8 cellular contexts compared by ENCODE assay signal in the genomic region with DNA sequence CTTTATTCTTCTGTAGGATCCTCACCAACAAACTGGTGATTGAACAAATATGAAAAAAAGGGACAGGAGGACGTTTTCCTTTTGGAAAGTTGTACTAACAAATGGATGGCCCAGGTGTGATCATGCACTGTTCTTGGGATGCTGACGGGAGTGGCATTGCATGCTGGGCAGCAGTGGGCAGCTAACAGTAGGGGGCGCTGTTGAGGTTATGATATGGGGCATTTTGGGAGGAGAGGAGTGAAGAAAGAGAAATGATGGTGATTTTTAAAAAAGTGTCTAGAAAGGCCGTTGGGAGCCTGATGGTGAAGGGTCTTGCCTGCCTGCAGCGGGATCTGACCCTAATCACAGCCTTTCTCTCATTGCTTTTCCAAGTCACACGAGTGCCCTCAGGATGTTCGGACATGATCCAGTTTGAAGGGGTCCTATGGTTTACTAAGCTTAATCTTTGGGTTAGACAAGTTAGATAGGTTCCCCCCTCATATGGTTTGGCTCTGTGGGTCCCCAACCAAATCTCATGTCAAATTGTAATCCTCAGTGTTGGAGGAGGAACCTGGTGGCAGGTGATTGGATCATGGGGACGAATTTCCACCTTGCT. TPM values are rescaled to one million over a fixed set of nuclear protein-coding genes. Genes with fewer than 3 reads are reported as not detected.
DNase-seq lines count a peak whose midpoint lies in the region; ATAC-seq, FAIRE-seq and TF ChIP-seq lines count a peak whose summit lies in the region.

No MANE protein-coding gene starts in this region.

- H3K9me3 ChIP-seq in K562 (replicated peaks; ENCODE audit: control insufficient read depth, insufficient read depth, low read depth, low read length) (no peaks in the 10 kb centered on the region), trophoblast cell (ENCODE audit: insufficient read depth, low read depth, low read length) (peaks cover 3% of the 10 kb centered on the region)

- H4K8ac ChIP-seq in trophoblast cell (ENCODE audit: low read depth, low read length): no peak overlapping the region

- CTCF ChIA-PET in K562 (lab: Yijun Ruan, JAX; ENCODE audit: low intra/inter-chr PET ratio): no interaction called here

- H3K27ac ChIP-seq in K562 (ENCODE audit: extremely low read depth, low read depth, low read length) (no peak overlapping the region), trophoblast cell (ENCODE audit: low read depth, low read length) (no peak overlapping the region)

- no peak for TF ChIP-seq EP300 in K562 (IDR thresholded peaks at IDR 0.05; ENCODE audit: low read length)

- H3K79me1 ChIP-seq in trophoblast cell (ENCODE audit: low read length): peaks cover 48% of the 10 kb centered on the region

- H3K79me2 ChIP-seq in K562 (ENCODE audit: control insufficient read depth, insufficient read depth, low read length) (no peaks in the 10 kb centered on the region), trophoblast cell (ENCODE audit: control insufficient read depth, insufficient read depth, low read length, poor library complexity) (peaks cover 2% of the 10 kb centered on the region)

- no peak overlapping the region for H3K4ac ChIP-seq in trophoblast cell (ENCODE audit: low read depth, low read length)

- TF ChIP-seq POLR2A in K562 (conservative IDR thresholded peaks at IDR 0.05): no peak

- H3K4me2 ChIP-seq in K562 (ENCODE audit: insufficient read depth, low read length) (no peak overlapping the region), trophoblast cell (ENCODE audit: low read length) (no peak overlapping the region)

- H3K9ac ChIP-seq in K562 (ENCODE audit: insufficient read depth in 1 of 2, low read depth in 2 of 2, low read length in 2 of 2) (no peak overlapping the region), trophoblast cell (ENCODE audit: low read length) (no peak overlapping the region)

- H3K18ac ChIP-seq in trophoblast cell (ENCODE audit: low read length): peak overlapping the region; percentile 55

- no peaks in the 10 kb centered on the region for H3K36me3 ChIP-seq in K562 (ENCODE audit: control insufficient read depth, insufficient read depth, low read length)
- H3K36me3 ChIP-seq in trophoblast cell (ENCODE audit: control insufficient read depth in 1 of 2, insufficient read depth in 2 of 2, low read length in 2 of 2): no peaks in the 10 kb centered on the region

- peak; percentile 81 for FAIRE-seq in K562 (lab: Jason Lieb, UNC)

- WGBS in K562 (ENCODE audit: insufficient coverage, low coverage, missing lambda C conversion rate): 9% methylated on average over 8 of the region's 8 CpGs
- WGBS in trophoblast cell (ENCODE audit: extremely low coverage, insufficient coverage, insufficient read length): 100% methylated on average over 2 of the region's 8 CpGs

- peak overlapping the region; percentile 24 for H2BK12ac ChIP-seq in trophoblast cell (ENCODE audit: low read length)

- H4K91ac ChIP-seq in trophoblast cell (ENCODE audit: low read depth, low read length): peak overlapping the region; percentile 23

- no peak overlapping the region for H3K23ac ChIP-seq in trophoblast cell (ENCODE audit: low read length)

- intact Hi-C loops in K562 (cut with micrococcal nuclease): loop anchor here (5.0 to 10.0 kb wide), 3 partner anchors 58 to 638 kb away; a partner anchor contains a TSS

- no peaks in the 10 kb centered on the region for H4K20me1 ChIP-seq in K562 (replicated peaks; ENCODE audit: control insufficient read depth, insufficient read depth, low read length)

- TF ChIP-seq RAD21 in K562 (CRISPR knock-in tag; conservative IDR thresholded peaks at IDR 0.05 in 1 of 2, IDR thresholded peaks at IDR 0.05 in 1 of 2): peak in 1 of 2 experiments; percentile 58; a peak in 2 of 4 replicates

- H2AFZ ChIP-seq in K562 (ENCODE audit: low read depth, low read length) (0 out of 2 replicates have a peak overlapping the region, but pooled peaks have one; percentile 30), trophoblast cell (ENCODE audit: insufficient read depth, low read length, poor library complexity) (no peak overlapping the region)

- POLR2A ChIA-PET in K562 (lab: Yijun Ruan, JAX): interaction anchor here (0.7 kb wide), 1 partner anchor 1075 kb away, joined by 3 read pairs; no protein-coding TSS in a partner anchor

- BruUV-seq in K562 (replicated peaks; lab: Mats Ljungman, UMichigan): no TSS peak

- no peaks in the 10 kb centered on the region for H3K4me1 ChIP-seq in K562 (replicated peaks in 1 of 2; ENCODE audit: control insufficient read depth in 2 of 2, insufficient read depth in 2 of 2, low read length in 2 of 2)
- peaks cover 21 to 29% of the 10 kb centered on the region in 2 experiments for H3K4me1 ChIP-seq in trophoblast cell (ENCODE audit: control insufficient read depth in 1 of 2, insufficient read depth in 2 of 2, low read length in 2 of 2)

- no peak overlapping the region for H4K12ac ChIP-seq in trophoblast cell (ENCODE audit: low read depth, low read length)

- peak overlapping the region; percentile 21 for H2AK5ac ChIP-seq in trophoblast cell (ENCODE audit: low read length)

- H3K14ac ChIP-seq in trophoblast cell (ENCODE audit: low read length): no peak overlapping the region

- H3K27me3 ChIP-seq in K562 (ENCODE audit: control insufficient read depth in 2 of 2, insufficient read depth in 2 of 2, low read length in 2 of 2) (no peaks in the 10 kb centered on the region; a peak in 1 of 5 replicates), trophoblast cell (ENCODE audit: insufficient read depth, low read length) (no peaks in the 10 kb centered on the region)

- peak; percentile 12 for DNase-seq in T follicular helper cell (ENCODE audit: low read depth)
- DNase-seq in K562 (ENCODE audit: extremely low read depth in 1 of 4, low spot score in 3 of 4): peak; percentile 59 to 72 (median 69)
- DNase-seq in trophoblast cell: peak; percentile 12 to 47
- no peak for DNase-seq in GM03348 (ENCODE audit: low spot score)

- peak overlapping the region; percentile 8 for H2BK120ac ChIP-seq in trophoblast cell (ENCODE audit: insufficient read depth, low read length, poor library complexity)

- TF ChIP-seq CTCF in GM12875 (IDR thresholded peaks at IDR 0.05; ENCODE audit: borderline replicate concordance, insufficient read depth, low read depth, low read length) (peak; percentile 69), K562 (IDR thresholded peaks at IDR 0.05 in 2 of 3, conservative IDR thresholded peaks at IDR 0.05 in 1 of 3; ENCODE audit: insufficient read depth in 2 of 3, low read depth in 1 of 3, low read length in 3 of 3) (peak; percentile 66 to 92 (median 72))

- H3K4me3 ChIP-seq in GM12875 (ENCODE audit: low read depth, low read length) (no peak overlapping the region), K562 (no peak overlapping the region), trophoblast cell (ENCODE audit: low read depth, low read length) (no peak overlapping the region)

- H2BK5ac ChIP-seq in trophoblast cell (ENCODE audit: low read depth, low read length, poor library complexity): no peak overlapping the region

- in situ Hi-C loops in K562 (cut with MboI): no loop called here

- no peaks in the 10 kb centered on the region for H3K9me1 ChIP-seq in K562 (ENCODE audit: control insufficient read depth, insufficient read depth, low read length)

- ATAC-seq in K562 (peak; percentile 95), HG02970 (IDR thresholded peaks at IDR 0.05; ENCODE audit: low FRiP score, unreplicated experiment) (no peak), GM18502 (IDR thresholded peaks at IDR 0.05; ENCODE audit: poor library complexity, unreplicated experiment) (no peak), GM18861 (IDR thresholded peaks at IDR 0.05; ENCODE audit: unreplicated experiment) (no peak)

TF ChIP-seq in K562, 482 proteins besides CTCF, POLR2A, EP300 and RAD21 (continues in another document):
- no peak for TF ChIP-seq ZZZ3 (IDR thresholded peaks at IDR 0.05)
- TF ChIP-seq GATAD2A (IDR thresholded peaks at IDR 0.05): no peak
- TF ChIP-seq, protein P1, sequence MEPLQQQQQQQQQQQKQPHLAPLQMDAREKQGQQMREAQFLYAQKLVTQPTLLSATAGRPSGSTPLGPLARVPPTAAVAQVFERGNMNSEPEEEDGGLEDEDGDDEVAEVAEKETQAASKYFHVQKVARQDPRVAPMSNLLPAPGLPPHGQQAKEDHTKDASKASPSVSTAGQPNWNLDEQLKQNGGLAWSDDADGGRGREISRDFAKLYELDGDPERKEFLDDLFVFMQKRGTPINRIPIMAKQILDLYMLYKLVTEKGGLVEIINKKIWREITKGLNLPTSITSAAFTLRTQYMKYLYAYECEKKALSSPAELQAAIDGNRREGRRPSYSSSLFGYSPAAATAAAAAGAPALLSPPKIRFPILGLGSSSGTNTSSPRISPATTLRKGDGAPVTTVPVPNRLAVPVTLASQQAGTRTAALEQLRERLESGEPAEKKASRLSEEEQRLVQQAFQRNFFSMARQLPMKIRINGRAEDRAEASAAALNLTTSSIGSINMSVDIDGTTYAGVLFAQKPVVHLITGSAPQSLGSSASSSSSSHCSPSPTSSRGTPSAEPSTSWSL (CRISPR knock-in tag; IDR thresholded peaks at IDR 0.05; ENCODE audit: borderline replicate concordance): no peak
- TF ChIP-seq SP1 (CRISPR knock-in tag; IDR thresholded peaks at IDR 0.05): no peak
- TF ChIP-seq RCOR1 (IDR thresholded peaks at IDR 0.05; ENCODE audit: borderline replicate concordance in 1 of 2, low read depth in 2 of 2, low read length in 2 of 2): 0 out of 4 replicates have a peak, but pooled peaks of 1 of the 2 experiments have one; percentile 32

RNA-seq across cellular contexts. Expression of a gene that starts 46.2 kb away (rescaled TPM):
- 0.09 and 0.19 TPM in 2 replicates for total RNA-seq in K562 (2011; cell fraction: chromatin; rRNA removed; ENCODE audit: low replicate concordance)
- total RNA-seq in K562 (2011; cell fraction: nucleolus; rRNA removed): under 0.01 and 0.13 TPM in 2 replicates
- 0.08 and 0.51 TPM in 2 replicates for total RNA-seq in K562 (2011; cell fraction: nucleoplasm; rRNA removed)
- total RNA-seq in K562 (2014; rRNA removed): 0.05 and 0.08 TPM in 2 replicates
- total RNA-seq in K562 (2014; rRNA removed; fragmentation: Illumina TruSeq; extraction: Trizol): 0.03 and 0.07 TPM in 2 replicates
- total RNA-seq in K562 (2015; rRNA removed; fragmentation: Illumina TruSeq; extraction: Trizol): under 0.01 TPM in 2 replicates
- total RNA-seq in K562 (2021): 0.09 and 0.18 TPM in 2 replicates
- polyA plus RNA-seq in K562 (2011; rRNA removed): 0.09 and 0.14 TPM in 2 replicates
- 0.03 and 0.04 TPM in 2 replicates for polyA plus RNA-seq in K562 (2011; cell fraction: cytosol; rRNA removed)
- polyA plus RNA-seq in K562 (2011; cell fraction: nucleus; rRNA removed): 0.07 and 0.10 TPM in 2 replicates
- polyA plus RNA-seq in K562 (2012): 0.01 and 0.06 TPM in 2 replicates
- 0.03 and 0.07 TPM in 2 replicates for polyA plus RNA-seq in K562 (2014; fragmentation: Illumina TruSeq; extraction: Trizol)
- under 1 TPM in 1 of 2 experiments, not detected in 1; 0.03 TPM for polyA plus RNA-seq in K562 (2014; fragmentation: Nextera tagmentation; extraction: Ambion mirVana)
- polyA plus RNA-seq in K562 (2014; rRNA removed): 0.01 TPM in 2 replicates
- 0.11 and 0.12 TPM in 2 replicates for polyA minus RNA-seq in K562 (2011; rRNA and poly(A)+ RNA removed)
- not detected in 2 replicates for polyA minus RNA-seq in K562 (2011; cell fraction: cytosol; rRNA and poly(A)+ RNA removed)
- polyA minus RNA-seq in K562 (2011; cell fraction: nucleus; rRNA and poly(A)+ RNA removed): under 0.01 TPM in 1 of 2 replicates, not detected in the other
- 78.9 and 95.7 TPM in 2 replicates for polyA plus RNA-seq in trophoblast cell (2013)
